ENCODE assay signal across 28 cellular contexts in the genomic region with DNA sequence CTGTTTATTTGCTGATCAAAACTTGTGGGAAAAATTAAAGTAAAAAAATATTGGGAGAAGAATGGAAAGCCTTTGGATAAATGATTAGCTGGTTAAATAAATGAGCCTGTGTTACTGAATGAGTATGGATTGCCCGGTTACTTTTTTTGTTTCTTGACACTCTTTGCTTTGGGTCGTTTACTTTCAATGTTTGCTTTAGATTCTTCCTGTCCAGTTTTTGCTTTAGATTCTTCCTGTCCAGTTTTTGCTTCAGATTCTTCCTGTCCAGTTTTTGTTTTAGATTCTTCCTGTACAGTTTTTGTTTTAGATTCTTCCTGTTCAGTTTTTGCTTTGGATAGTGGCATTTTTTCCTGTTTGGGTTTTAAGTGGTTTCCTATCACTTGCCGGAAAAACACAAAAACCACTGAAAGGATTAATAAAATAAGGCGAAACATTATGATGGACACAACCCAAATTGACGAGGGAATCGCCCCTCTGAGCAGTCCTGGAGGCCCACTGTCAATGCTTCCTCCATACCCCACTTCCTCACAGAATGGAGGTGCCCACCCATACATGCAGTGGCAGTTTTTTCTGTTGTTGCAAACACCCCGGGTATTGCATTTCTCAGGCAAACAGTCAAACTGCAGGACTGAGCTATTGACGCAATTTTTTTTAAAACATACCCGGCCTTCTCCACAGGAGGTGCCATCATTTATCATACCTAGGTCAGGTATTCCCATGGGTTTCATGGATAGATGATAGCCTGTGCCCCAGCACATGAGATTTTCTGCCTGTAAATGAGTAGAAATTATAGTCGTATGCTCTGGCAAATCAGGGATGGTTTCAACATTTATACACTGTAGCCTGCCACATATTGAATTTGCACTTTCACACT. TPM values are rescaled to one million over a fixed set of nuclear protein-coding genes. Genes with fewer than 3 reads are reported as not detected.
A peak's percentile ranks its signal among the peaks of the same experiment; 100 is the strongest.
DNase-seq lines count a peak whose midpoint lies in the region; ATAC-seq and TF ChIP-seq lines count a peak whose summit lies in the region.
"Had no signal": no experiment of that assay in that cellular context is flagged by ENCODE, and none has a peak within 500 bp of the region (broad histone marks: within the 10 kb centered on the region; RNA-seq: fewer than 3 reads in every experiment).

No MANE protein-coding gene starts in this region.

- peak overlapping the region; percentile 2 for H2AFZ ChIP-seq in osteoblast (ENCODE audit: low read length)

- H3K9me3 ChIP-seq in osteoblast (ENCODE audit: low read depth, low read length) (no peaks in the 10 kb centered on the region), left lung (no peaks in the 10 kb centered on the region)
- H3K9me3 ChIP-seq: Caco-2, Peyer's patch had no signal

- H4K20me1 ChIP-seq in osteoblast (ENCODE audit: insufficient read depth, low read length): no peaks in the 10 kb centered on the region
- H4K20me1 ChIP-seq: BLaER1 treated with 17β-estradiol and CSF1 and Interleukin-3, amounts not matched to agents 10 nM and 100 nM had no signal

- no peaks in the 10 kb centered on the region for H3K36me3 ChIP-seq in osteoblast (ENCODE audit: insufficient read depth, low read length)
- H3K36me3 ChIP-seq in left lung: no peaks in the 10 kb centered on the region
- H3K36me3 ChIP-seq: BLaER1 treated with 17β-estradiol and CSF1 and Interleukin-3, amounts not matched to agents 10 nM and 100 nM; Peyer's patch had no signal

- H3K4me1 ChIP-seq in osteoblast (ENCODE audit: insufficient read depth, low read length): no peaks in the 10 kb centered on the region
- H3K4me1 ChIP-seq in left lung: no peaks in the 10 kb centered on the region
- H3K4me1 ChIP-seq: BLaER1 treated with 17β-estradiol and CSF1 and Interleukin-3, amounts not matched to agents 10 nM and 100 nM; Caco-2; Peyer's patch had no signal

- H3K27ac Mint-ChIP-seq in activated CD8-positive, alpha-beta memory T cell treated with anti-CD3 and anti-CD28 coated beads, Interleukin-2, amount 10 ng/mL, durations not matched to agents 7 days and 5 days: peak overlapping the region; percentile 83
- H3K27ac Mint-ChIP-seq in activated T-helper 1 cell treated with anti-CD3 and anti-CD28 coated beads, Interleukin-12 subunit alpha, Interleukin-12 subunit beta, Interleukin-2, Interleukin-4 antibody, amounts not matched to agents 30 ng/mL and 10 ng/mL and 1 ng/mL, durations not matched to agents 14 hours and 24 hours and 36 hours: peak overlapping the region; percentile 26
- H3K27ac Mint-ChIP-seq: CD4-positive, alpha-beta memory T cell had no signal

- no peak overlapping the region for H3K4me3 ChIP-seq in osteoblast (ENCODE audit: insufficient read depth, low read length)
- no peak overlapping the region for H3K4me3 ChIP-seq in left lung
- H3K4me3 ChIP-seq: BLaER1 treated with 17β-estradiol and CSF1 and Interleukin-3, amounts not matched to agents 10 nM and 100 nM; GM12878; Peyer's patch had no signal

- H3K27ac ChIP-seq in osteoblast (ENCODE audit: low read depth, low read length) (no peak overlapping the region), left lung (no peak overlapping the region)
- H3K27ac ChIP-seq: 22Rv1; BLaER1 treated with 17β-estradiol and CSF1 and Interleukin-3, amounts not matched to agents 10 nM and 100 nM; KMS-11; Peyer's patch had no signal

- H3K79me2 ChIP-seq in osteoblast (ENCODE audit: insufficient read depth, low read length): no peaks in the 10 kb centered on the region

- DNase-seq in NCI-H2171 treated with DMSO at 0.1 percent for 48 hours (lab: John Stamatoyannopoulos, UW) (peak; percentile 9), NCI-H2171 (lab: John Stamatoyannopoulos, UW) (no peak), osteoblast (ENCODE audit: insufficient read length, low spot score, missing footprints) (no peak), left lung (no peak), NCI-H2227 (lab: John Stamatoyannopoulos, UW; ENCODE audit: unreplicated experiment) (no peak)
- no peak for DNase-seq in activated CD8-positive, alpha-beta memory T cell treated with anti-CD3 and anti-CD28 coated beads, Interleukin-2, amount 10 ng/mL, durations not matched to agents 7 days and 5 days
- DNase-seq in activated CD8-positive, alpha-beta memory T cell treated with anti-CD3 and anti-CD28 coated beads for 24 hours: no peak
- DNase-seq in activated T-helper 1 cell treated with anti-CD3 and anti-CD28 coated beads, Interleukin-12 subunit alpha, Interleukin-12 subunit beta, Interleukin-2, Interleukin-4 antibody, amounts not matched to agents 30 ng/mL and 10 ng/mL and 1 ng/mL, durations not matched to agents 14 hours and 24 hours and 36 hours (ENCODE audit: low spot score): no peak
- DNase-seq: ACHN; Caco-2; CD4-positive, alpha-beta memory T cell; DMS 273 treated with DMSO at 0.1 percent for 48 hours; DMS79 treated with DMSO at 0.1 percent for 48 hours; IMR-90; MV-4-11; NCI-H187; NCI-H2107; NCI-H226; NCI-H510A treated with DMSO at 0.1 percent for 48 hours; NCI-H774; Peyer's patch had no signal

- H3K4me2 ChIP-seq in osteoblast (ENCODE audit: insufficient read depth, low read length): no peak overlapping the region
- H3K4me2 ChIP-seq: BLaER1 treated with 17β-estradiol and CSF1 and Interleukin-3, amounts not matched to agents 10 nM and 100 nM; KMS-11 had no signal

- CTCF ChIA-PET in activated CD8-positive, alpha-beta memory T cell treated with anti-CD3 and anti-CD28 coated beads, Interleukin-2, amount 10 ng/mL, durations not matched to agents 7 days and 5 days (lab: Charles Lee): interaction anchor here (1.0 to 1.4 kb wide), 4 partner anchors 11 to 85 kb away, joined by 3 to 4 read pairs (median 3); no protein-coding TSS in a partner anchor

- intact Hi-C loops in activated T-helper 1 cell treated with anti-CD3 and anti-CD28 coated beads, Interleukin-12 subunit alpha, Interleukin-12 subunit beta, Interleukin-2, Interleukin-4 antibody, amounts not matched to agents 30 ng/mL and 10 ng/mL and 1 ng/mL, durations not matched to agents 14 hours and 24 hours and 36 hours (cut with micrococcal nuclease): loop anchor here (5.0 kb wide), 1 partner anchor 73 kb away; no protein-coding TSS in a partner anchor
- intact Hi-C loops in left lung (cut with DNase I): no loop called here

- peaks cover 35% of the 10 kb centered on the region for H3K27me3 Mint-ChIP-seq in activated CD8-positive, alpha-beta memory T cell treated with anti-CD3 and anti-CD28 coated beads, Interleukin-2, amount 10 ng/mL, durations not matched to agents 7 days and 5 days
- peaks cover 6% of the 10 kb centered on the region for H3K27me3 Mint-ChIP-seq in activated T-helper 1 cell treated with anti-CD3 and anti-CD28 coated beads, Interleukin-12 subunit alpha, Interleukin-12 subunit beta, Interleukin-2, Interleukin-4 antibody, amounts not matched to agents 30 ng/mL and 10 ng/mL and 1 ng/mL, durations not matched to agents 14 hours and 24 hours and 36 hours (ENCODE audit: insufficient read depth)

- no peaks in the 10 kb centered on the region for H3K9me3 Mint-ChIP-seq in activated CD8-positive, alpha-beta memory T cell treated with anti-CD3 and anti-CD28 coated beads, Interleukin-2, amount 10 ng/mL, durations not matched to agents 7 days and 5 days (ENCODE audit: low read depth)
- peaks cover 5% of the 10 kb centered on the region for H3K9me3 Mint-ChIP-seq in activated T-helper 1 cell treated with anti-CD3 and anti-CD28 coated beads, Interleukin-12 subunit alpha, Interleukin-12 subunit beta, Interleukin-2, Interleukin-4 antibody, amounts not matched to agents 30 ng/mL and 10 ng/mL and 1 ng/mL, durations not matched to agents 14 hours and 24 hours and 36 hours

- ATAC-seq in activated CD8-positive, alpha-beta memory T cell treated with anti-CD3 and anti-CD28 coated beads, Interleukin-2, amount 10 ng/mL, durations not matched to agents 7 days and 5 days: peak; percentile 22
- ATAC-seq in left lung: no peak
- ATAC-seq: GM12878 had no signal

- H3K27me3 ChIP-seq in osteoblast (ENCODE audit: insufficient read depth, low read length): peaks cover 7% of the 10 kb centered on the region
- H3K27me3 ChIP-seq in left lung: peaks cover 0 to 13% of the 10 kb centered on the region in 2 donors
- H3K27me3 ChIP-seq: BLaER1 treated with 17β-estradiol and CSF1 and Interleukin-3, amounts not matched to agents 10 nM and 100 nM; Peyer's patch had no signal

- no peak overlapping the region for H3K4me3 Mint-ChIP-seq in activated CD8-positive, alpha-beta memory T cell treated with anti-CD3 and anti-CD28 coated beads, Interleukin-2, amount 10 ng/mL, durations not matched to agents 7 days and 5 days
- H3K4me3 Mint-ChIP-seq in activated T-helper 1 cell treated with anti-CD3 and anti-CD28 coated beads, Interleukin-12 subunit alpha, Interleukin-12 subunit beta, Interleukin-2, Interleukin-4 antibody, amounts not matched to agents 30 ng/mL and 10 ng/mL and 1 ng/mL, durations not matched to agents 14 hours and 24 hours and 36 hours: peak overlapping the region; percentile 19

- TF ChIP-seq CTCF in osteoblast (IDR thresholded peaks at IDR 0.05; ENCODE audit: extremely low read depth, low read depth, low read length): no peak
- no peak for TF ChIP-seq CTCF in left lung (IDR thresholded peaks at IDR 0.05)

- peaks cover 9% of the 10 kb centered on the region for H3K36me3 Mint-ChIP-seq in activated CD8-positive, alpha-beta memory T cell treated with anti-CD3 and anti-CD28 coated beads, Interleukin-2, amount 10 ng/mL, durations not matched to agents 7 days and 5 days
- H3K36me3 Mint-ChIP-seq in activated T-helper 1 cell treated with anti-CD3 and anti-CD28 coated beads, Interleukin-12 subunit alpha, Interleukin-12 subunit beta, Interleukin-2, Interleukin-4 antibody, amounts not matched to agents 30 ng/mL and 10 ng/mL and 1 ng/mL, durations not matched to agents 14 hours and 24 hours and 36 hours (ENCODE audit: low read depth): peaks cover 2% of the 10 kb centered on the region
- H3K36me3 Mint-ChIP-seq: CD4-positive, alpha-beta memory T cell had no signal

- H3K4me1 Mint-ChIP-seq in activated CD8-positive, alpha-beta memory T cell treated with anti-CD3 and anti-CD28 coated beads, Interleukin-2, amount 10 ng/mL, durations not matched to agents 7 days and 5 days: peaks cover 43% of the 10 kb centered on the region
- H3K4me1 Mint-ChIP-seq in activated T-helper 1 cell treated with anti-CD3 and anti-CD28 coated beads, Interleukin-12 subunit alpha, Interleukin-12 subunit beta, Interleukin-2, Interleukin-4 antibody, amounts not matched to agents 30 ng/mL and 10 ng/mL and 1 ng/mL, durations not matched to agents 14 hours and 24 hours and 36 hours (ENCODE audit: low read depth): peaks cover 35% of the 10 kb centered on the region

RNA-seq across cellular contexts. Expression of gene ADAM30, which starts 2.3 kb away (rescaled TPM):
- not detected for total RNA-seq in activated CD8-positive, alpha-beta memory T cell treated with anti-CD3 and anti-CD28 coated beads, Interleukin-2, amount 10 ng/mL, durations not matched to agents 7 days and 5 days
- not detected in 2 replicates for total RNA-seq in activated T-helper 1 cell treated with anti-CD3 and anti-CD28 coated beads, Interleukin-12 subunit alpha, Interleukin-12 subunit beta, Interleukin-2, Interleukin-4 antibody, amounts not matched to agents 30 ng/mL and 10 ng/mL and 1 ng/mL, durations not matched to agents 14 hours and 24 hours and 36 hours
- not detected in 2 replicates for total RNA-seq in osteoblast
- total RNA-seq in left lung: not detected
- total RNA-seq: Caco-2; CD4-positive, alpha-beta memory T cell; GM12878; H4; IMR-90; M059J; OCI-LY7; Peyer's patch had no signal
